In genomic region chr6:135227758-135228157, GRCh38 we compare ENCODE assay signal across 14 cellular contexts. TPM values are rescaled to one million over a fixed set of nuclear protein-coding genes. Genes with fewer than 3 reads are reported as not detected.
A peak's percentile ranks its signal among the peaks of the same experiment; 100 is the strongest.
DNase-seq lines count a peak whose midpoint lies in the region; ATAC-seq, FAIRE-seq and TF ChIP-seq lines count a peak whose summit lies in the region.
"Had no signal": no experiment of that assay in that cellular context is flagged by ENCODE, and none has a peak within 500 bp of the region (broad histone marks: within the 10 kb centered on the region; RNA-seq: fewer than 3 reads in every experiment).

No MANE protein-coding gene starts in this region.

- in situ Hi-C loops in KBM-7 (cut with MboI; ENCODE audit: low pct_unique_long_range_greater_than_20kb, low sequenced_read_pairs): no loop called here
- in situ Hi-C loops in K562 (cut with MboI): no loop called here

- DNase-seq in GM12892 (ENCODE audit: insufficient read length) (no peak), KBM-7 (peak; percentile 14), OCI-M1 (lab: John Stamatoyannopoulos, UW) (peak; percentile 49), K562 (ENCODE audit: extremely low read depth in 1 of 4, low spot score in 3 of 4) (no peak), NCI-H2081 treated with DMSO at 0.1 percent for 48 hours (lab: John Stamatoyannopoulos, UW) (no peak), pancreas (no peak), SIG-M5 treated with dmso at 0.1 percent for 504 hours (lab: John Stamatoyannopoulos, UW; ENCODE audit: unreplicated experiment) (no peak)
- DNase-seq: C1 segment of cervical spinal cord; Calu3; CD4-positive, alpha-beta T cell; DMS 273 treated with DMSO at 0.1 percent for 48 hours; GOT3; H9 had no signal

- no peaks in the 10 kb centered on the region for H3K9me1 ChIP-seq in K562 (ENCODE audit: control insufficient read depth, insufficient read depth, low read length)

- TF ChIP-seq RAD21 in K562 (CRISPR knock-in tag; conservative IDR thresholded peaks at IDR 0.05 in 1 of 2, IDR thresholded peaks at IDR 0.05 in 1 of 2): no peak

- H3K79me2 ChIP-seq in K562 (ENCODE audit: control insufficient read depth, insufficient read depth, low read length): no peaks in the 10 kb centered on the region

- no peaks in the 10 kb centered on the region for H3K27me3 ChIP-seq in K562 (ENCODE audit: control insufficient read depth in 2 of 2, insufficient read depth in 2 of 2, low read length in 2 of 2)
- H3K27me3 ChIP-seq in pancreas: no peaks in the 10 kb centered on the region

- FAIRE-seq in GM12892 (lab: Jason Lieb, UNC) (peak; percentile 76), K562 (lab: Jason Lieb, UNC) (peak; percentile 29), pancreas (lab: Jason Lieb, UNC) (no peak)
- FAIRE-seq: A204.1 had no signal

- POLR2A ChIA-PET in K562 (lab: Yijun Ruan, JAX): interaction anchor here (1.1 kb wide), 2 partner anchors 9 to 13 kb away, joined by 3 to 4 read pairs; no protein-coding TSS in a partner anchor

- H3K4me3 ChIP-seq in K562 (no peak overlapping the region), pancreas (no peak overlapping the region)

- TF ChIP-seq POLR2A in GM12892 (IDR thresholded peaks at IDR 0.05; ENCODE audit: low read depth, low read length) (no peak), K562 (conservative IDR thresholded peaks at IDR 0.05) (no peak)

- H3K4me2 ChIP-seq in K562 (ENCODE audit: insufficient read depth, low read length): no peak overlapping the region

- H3K9ac ChIP-seq in K562 (ENCODE audit: insufficient read depth in 1 of 2, low read depth in 2 of 2, low read length in 2 of 2): no peak overlapping the region

- TF ChIP-seq CTCF in K562 (IDR thresholded peaks at IDR 0.05 in 2 of 3, conservative IDR thresholded peaks at IDR 0.05 in 1 of 3; ENCODE audit: insufficient read depth in 2 of 3, low read depth in 1 of 3, low read length in 3 of 3): no peak
- TF ChIP-seq CTCF in pancreas (IDR thresholded peaks at IDR 0.05): no peak

- no TSS peak for BruUV-seq in K562 (replicated peaks; lab: Mats Ljungman, UMichigan)

- H3K27ac ChIP-seq in K562 (ENCODE audit: extremely low read depth, low read depth, low read length): no peak overlapping the region
- H3K27ac ChIP-seq in pancreas: no peak overlapping the region

- no peak for TF ChIP-seq EP300 in K562 (IDR thresholded peaks at IDR 0.05; ENCODE audit: low read length)

- intact Hi-C loops in K562 (cut with micrococcal nuclease) (no loop called here), pancreas (cut with DNase I) (no loop called here)

- 72% methylated on average over 4 of the region's 4 CpGs for WGBS in K562 (ENCODE audit: insufficient coverage, low coverage, missing lambda C conversion rate)
- 94% methylated on average over 4 of the region's 4 CpGs for WGBS in pancreas, 2 donors

- no peak for ATAC-seq in K562
- no peak for ATAC-seq in pancreas

- H3K4me1 ChIP-seq in K562 (replicated peaks in 1 of 2; ENCODE audit: control insufficient read depth in 2 of 2, insufficient read depth in 2 of 2, low read length in 2 of 2) (peaks cover 4 to 15% of the 10 kb centered on the region in 2 experiments), pancreas (no peaks in the 10 kb centered on the region)

- H3K36me3 ChIP-seq in K562 (ENCODE audit: control insufficient read depth, insufficient read depth, low read length): no peaks in the 10 kb centered on the region
- H3K36me3 ChIP-seq in pancreas: no peaks in the 10 kb centered on the region

- H3K9me3 ChIP-seq in K562 (replicated peaks; ENCODE audit: control insufficient read depth, insufficient read depth, low read depth, low read length) (peaks cover 4% of the 10 kb centered on the region; the same call in 1 of the 2 replicates), pancreas (no peaks in the 10 kb centered on the region)

- no peaks in the 10 kb centered on the region for H4K20me1 ChIP-seq in K562 (replicated peaks; ENCODE audit: control insufficient read depth, insufficient read depth, low read length)

- CTCF ChIA-PET in K562 (lab: Yijun Ruan, JAX; ENCODE audit: low intra/inter-chr PET ratio): no interaction called here

- H2AFZ ChIP-seq in K562 (ENCODE audit: low read depth, low read length): peak overlapping the region; percentile 29; the same call in 1 of the 2 replicates

TF ChIP-seq in K562, 482 proteins besides CTCF, POLR2A, EP300 and RAD21 (continues in another document):
- TF ChIP-seq GTF2E2 (tag; IDR thresholded peaks at IDR 0.05) (no peak), ZNF551 (CRISPR knock-in tag; IDR thresholded peaks at IDR 0.05) (no peak), CREB3 (tag; conservative IDR thresholded peaks at IDR 0.05; ENCODE audit: low read depth) (no peak), MBD2 (IDR thresholded peaks at IDR 0.05; ENCODE audit: borderline replicate concordance, low read depth) (no peak), ZNF518B (CRISPR knock-in tag; IDR thresholded peaks at IDR 0.05) (no peak), PHTF2 (CRISPR knock-in tag; IDR thresholded peaks at IDR 0.05) (no peak), ZNF511 (CRISPR knock-in tag; IDR thresholded peaks at IDR 0.05) (no peak), ZNF512 (tag; IDR thresholded peaks at IDR 0.05) (no peak)

RNA-seq across cellular contexts. Expression of gene MYB, which starts 46.6 kb away (rescaled TPM):
- polyA plus RNA-seq in GM12892 (2012; ENCODE audit: missing spikeins): 34.5 TPM
- 136 and 323 TPM in 2 replicates for total RNA-seq in K562 (2011; cell fraction: chromatin; rRNA removed; ENCODE audit: low replicate concordance)
- total RNA-seq in K562 (2011; cell fraction: nucleolus; rRNA removed): 63.7 and 97.6 TPM in 2 replicates
- total RNA-seq in K562 (2011; cell fraction: nucleoplasm; rRNA removed): 152 and 301 TPM in 2 replicates
- total RNA-seq in K562 (2014; rRNA removed): 116 and 117 TPM in 2 replicates
- total RNA-seq in K562 (2014; rRNA removed; fragmentation: Illumina TruSeq; extraction: Trizol): 149 and 170 TPM in 2 replicates
- total RNA-seq in K562 (2015; rRNA removed; fragmentation: Illumina TruSeq; extraction: Trizol): 215 and 218 TPM in 2 replicates
- total RNA-seq in K562 (2021): 140 and 142 TPM in 2 replicates
- 82.6 and 94.1 TPM in 2 replicates for polyA plus RNA-seq in K562 (2011; rRNA removed)
- 49.6 and 73.2 TPM in 2 replicates for polyA plus RNA-seq in K562 (2011; cell fraction: cytosol; rRNA removed)
- 131 and 141 TPM in 2 replicates for polyA plus RNA-seq in K562 (2011; cell fraction: nucleus; rRNA removed)
- 106 and 145 TPM in 2 replicates for polyA plus RNA-seq in K562 (2012)
- polyA plus RNA-seq in K562 (2014; fragmentation: Illumina TruSeq; extraction: Trizol): 133 and 185 TPM in 2 replicates
- polyA plus RNA-seq in K562 (2014; fragmentation: Nextera tagmentation; extraction: Ambion mirVana): 10 to 100 TPM; 35.8 to 44.1 TPM
- polyA plus RNA-seq in K562 (2014; rRNA removed): 153 and 155 TPM in 2 replicates
- 153 and 187 TPM in 2 replicates for polyA minus RNA-seq in K562 (2011; rRNA and poly(A)+ RNA removed)
- 73.2 and 75.5 TPM in 2 replicates for polyA minus RNA-seq in K562 (2011; cell fraction: cytosol; rRNA and poly(A)+ RNA removed)
- polyA minus RNA-seq in K562 (2011; cell fraction: nucleus; rRNA and poly(A)+ RNA removed): 136 and 220 TPM in 2 replicates
- total RNA-seq in pancreas: under 1 TPM in 4 of 6 donors, not detected in 2; 0.15 to 0.37 (median 0.26) TPM
- under 1 TPM in 1 of 2 donors, not detected in 1; 0.07 TPM for polyA plus RNA-seq in pancreas

Comparison
In these comparisons a context has a peak if more than half of its experiments do, and no peak if none do; other contexts are left out.
1. DNase-seq: peak in KBM-7 (single experiment) and OCI-M1 (single experiment); none in GM12892 (single experiment), K562 (0 of 4), NCI-H2081 treated with DMSO at 0.1 percent for 48 hours (single experiment), pancreas (0 of 6) and SIG-M5 treated with dmso at 0.1 percent for 504 hours (single experiment).
2. RNA of gene MYB, which starts 46.6 kb away (total RNA-seq): 63.7 to 323 TPM in K562; 0.15 to 0.37 TPM in pancreas; every median in the first group is over 10 times any median in the second.